8 cellular contexts compared by ENCODE assay signal in genomic region chr1:172356620-172357019, GRCh38.
DNase-seq lines count a peak whose midpoint lies in the region; ATAC-seq and TF ChIP-seq lines count a peak whose summit lies in the region.
"Had no signal": no experiment of that assay in that cellular context is flagged by ENCODE, and none has a peak within 500 bp of the region (broad histone marks: within the 10 kb centered on the region; RNA-seq: fewer than 3 reads in every experiment).

No MANE protein-coding gene starts in this region.

- H3K4me1 ChIP-seq in RWPE2 (ENCODE audit: insufficient read depth, poor library complexity, severe bottlenecking) = peaks cover 67% of the 10 kb centered on the region
- peaks cover 0 to 77% (median 55%) of the 10 kb centered on the region in 4 donors for H3K4me1 ChIP-seq in sigmoid colon
- H3K4me1 ChIP-seq in esophagus squamous epithelium = peaks cover 4 to 37% (median 22%) of the 10 kb centered on the region in 3 donors

- ATAC-seq in RWPE2 (ENCODE audit: low read depth) = peak; percentile 12; the same call in 2 of the 3 replicates

- TF ChIP-seq CTCF in RWPE2 (IDR thresholded peaks at IDR 0.05; ENCODE audit: poor library complexity, severe bottlenecking) (no peak), fibroblast of mammary gland (conservative IDR thresholded peaks at IDR 0.05; ENCODE audit: control insufficient read depth, insufficient read depth, low read depth, low read length) (no peak), sigmoid colon (IDR thresholded peaks at IDR 0.05) (no peak), esophagus squamous epithelium (IDR thresholded peaks at IDR 0.05) (no peak)

- intact Hi-C loops in sigmoid colon (cut with DNase I) = no loop called here
- intact Hi-C loops in esophagus squamous epithelium (cut with DNase I) = no loop called here

- no peaks in the 10 kb centered on the region for H3K36me3 ChIP-seq in RWPE2 (ENCODE audit: low read depth)
- H3K36me3 ChIP-seq in sigmoid colon = no peaks in the 10 kb centered on the region
- H3K36me3 ChIP-seq in esophagus squamous epithelium = no peaks in the 10 kb centered on the region

- DNase-seq in GM04504 (ENCODE audit: low read depth) (peak; percentile 36), RWPE2 (ENCODE audit: low spot score) (no peak), fibroblast of mammary gland (ENCODE audit: low read depth) (peak; percentile 84), sigmoid colon (no peak), AG08396 (ENCODE audit: low spot score) (no peak), esophagus squamous epithelium (lab: John Stamatoyannopoulos, UW) (no peak)
- DNase-seq in stimulated activated CD4-positive, alpha-beta T cell treated with anti-CD3 and anti-CD28 coated beads, Interleukin-4, amount 100 ng/mL, for 1 hour = no peak
- DNase-seq: activated CD4-positive, alpha-beta T cell treated with anti-CD3 and anti-CD28 coated beads, Interleukin-2, amount 50 U/mL, for 4 hours had no signal

- TF ChIP-seq EP300 in sigmoid colon (IDR thresholded peaks at IDR 0.05) = no peak

- TF ChIP-seq POLR2A in sigmoid colon (IDR thresholded peaks at IDR 0.05) = no peak
- no peak for TF ChIP-seq POLR2A in esophagus squamous epithelium (IDR thresholded peaks at IDR 0.05)

- no peaks in the 10 kb centered on the region for H3K9me3 ChIP-seq in RWPE2 (ENCODE audit: severe bottlenecking)
- H3K9me3 ChIP-seq in sigmoid colon = no peaks in the 10 kb centered on the region
- no peaks in the 10 kb centered on the region for H3K9me3 ChIP-seq in esophagus squamous epithelium

- H3K27ac ChIP-seq in RWPE2 (ENCODE audit: poor library complexity, severe bottlenecking) (peak overlapping the region; percentile 95), sigmoid colon (peak overlapping the region in 3 of 4 donors; percentile 77 to 84 (median 84)), esophagus squamous epithelium (no peak overlapping the region)

- no peaks in the 10 kb centered on the region for H3K27me3 ChIP-seq in RWPE2 (ENCODE audit: insufficient read depth, poor library complexity, severe bottlenecking)
- no peaks in the 10 kb centered on the region for H3K27me3 ChIP-seq in sigmoid colon
- no peaks in the 10 kb centered on the region for H3K27me3 ChIP-seq in esophagus squamous epithelium

- H3K4me3 ChIP-seq in RWPE2 (ENCODE audit: severe bottlenecking) (no peak overlapping the region), fibroblast of mammary gland (ENCODE audit: control insufficient read depth, low read depth, low read length) (no peak overlapping the region), sigmoid colon (no peak overlapping the region), esophagus squamous epithelium (no peak overlapping the region)

Comparison
In these comparisons a context has a peak if more than half of its experiments do, and no peak if none do; other contexts are left out.
1. DNase-seq: peak in GM04504 (single experiment) and fibroblast of mammary gland (single experiment); none in RWPE2 (single experiment), sigmoid colon (single experiment), stimulated activated CD4-positive, alpha-beta T cell treated with anti-CD3 and anti-CD28 coated beads, Interleukin-4, amount 100 ng/mL, for 1 hour (single experiment), AG08396 (single experiment) and esophagus squamous epithelium (single experiment).
2. H3K27ac ChIP-seq: peak in RWPE2 (single experiment) and sigmoid colon (3 of 4); none in esophagus squamous epithelium (0 of 4).